ENCODE assay signal across 3 cellular contexts in the genomic region with DNA sequence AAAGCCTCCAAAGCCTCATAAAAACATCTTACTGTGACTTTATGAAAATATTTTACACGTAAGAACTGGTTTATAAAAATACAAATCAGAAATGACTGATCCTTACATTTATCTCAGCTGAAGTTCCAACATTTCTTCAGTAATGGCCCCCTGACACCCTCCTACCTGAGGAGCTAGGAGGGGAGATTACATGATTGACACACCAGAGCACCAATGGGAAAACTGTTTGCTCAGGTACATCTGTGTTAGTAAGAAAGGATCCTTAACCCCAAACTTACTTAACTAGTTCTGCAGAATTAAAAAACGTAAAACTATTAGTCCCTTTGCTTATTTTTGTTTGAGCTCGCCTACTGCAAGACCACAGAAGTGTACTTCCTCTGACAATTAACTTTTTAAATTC.
TF ChIP-seq lines count a peak whose summit lies in the region.

No MANE protein-coding gene starts in this region.

TF ChIP-seq in SK-N-SH, 30 proteins besides CTCF, POLR2A, EP300 and RAD21:
- 0 out of 2 replicates have a peak, but pooled peaks have one; percentile 13 for TF ChIP-seq PBX3 (IDR thresholded peaks at IDR 0.05)
- no peak for TF ChIP-seq ZBTB33 (IDR thresholded peaks at IDR 0.05; ENCODE audit: borderline replicate concordance, low read depth)
- no peak for TF ChIP-seq TEAD4 (IDR thresholded peaks at IDR 0.05; ENCODE audit: borderline replicate concordance, insufficient read depth)

TF ChIP-seq in SK-N-SH treated with all-trans-retinoic acid at 6 μM for 48 hours, 23 proteins besides CTCF, POLR2A, EP300 and RAD21:
- no peak for TF ChIP-seq ZNF8 (CRISPR knock-in tag; IDR thresholded peaks at IDR 0.05)
- no peak for TF ChIP-seq GLIS3 (CRISPR knock-in tag; IDR thresholded peaks at IDR 0.05)
- TF ChIP-seq ZFP3 (CRISPR knock-in tag; IDR thresholded peaks at IDR 0.05), result no peak
- no peak for TF ChIP-seq ESRRG (CRISPR knock-in tag; IDR thresholded peaks at IDR 0.05)
- no peak for TF ChIP-seq ZC3H10 (CRISPR knock-in tag; IDR thresholded peaks at IDR 0.05)
- TF ChIP-seq SNAI2 (CRISPR knock-in tag; IDR thresholded peaks at IDR 0.05), result no peak
- TF ChIP-seq POU6F1 (CRISPR knock-in tag; IDR thresholded peaks at IDR 0.05; ENCODE audit: borderline replicate concordance, low read depth), result no peak
- TF ChIP-seq ZNF70 (CRISPR knock-in tag; IDR thresholded peaks at IDR 0.05), result no peak
- no peak for TF ChIP-seq OSR1 (CRISPR knock-in tag; IDR thresholded peaks at IDR 0.05)
- no peak for TF ChIP-seq CSDC2 (CRISPR knock-in tag; IDR thresholded peaks at IDR 0.05)
- TF ChIP-seq, protein P1, sequence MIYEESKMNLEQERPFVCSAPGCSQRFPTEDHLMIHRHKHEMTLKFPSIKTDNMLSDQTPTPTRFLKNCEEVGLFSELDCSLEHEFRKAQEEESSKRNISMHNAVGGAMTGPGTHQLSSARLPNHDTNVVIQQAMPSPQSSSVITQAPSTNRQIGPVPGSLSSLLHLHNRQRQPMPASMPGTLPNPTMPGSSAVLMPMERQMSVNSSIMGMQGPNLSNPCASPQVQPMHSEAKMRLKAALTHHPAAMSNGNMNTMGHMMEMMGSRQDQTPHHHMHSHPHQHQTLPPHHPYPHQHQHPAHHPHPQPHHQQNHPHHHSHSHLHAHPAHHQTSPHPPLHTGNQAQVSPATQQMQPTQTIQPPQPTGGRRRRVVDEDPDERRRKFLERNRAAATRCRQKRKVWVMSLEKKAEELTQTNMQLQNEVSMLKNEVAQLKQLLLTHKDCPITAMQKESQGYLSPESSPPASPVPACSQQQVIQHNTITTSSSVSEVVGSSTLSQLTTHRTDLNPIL (CRISPR knock-in tag; IDR thresholded peaks at IDR 0.05; ENCODE audit: low read depth), result no peak
- no peak for TF ChIP-seq RARB (CRISPR knock-in tag; IDR thresholded peaks at IDR 0.05)
- TF ChIP-seq, protein P2, sequence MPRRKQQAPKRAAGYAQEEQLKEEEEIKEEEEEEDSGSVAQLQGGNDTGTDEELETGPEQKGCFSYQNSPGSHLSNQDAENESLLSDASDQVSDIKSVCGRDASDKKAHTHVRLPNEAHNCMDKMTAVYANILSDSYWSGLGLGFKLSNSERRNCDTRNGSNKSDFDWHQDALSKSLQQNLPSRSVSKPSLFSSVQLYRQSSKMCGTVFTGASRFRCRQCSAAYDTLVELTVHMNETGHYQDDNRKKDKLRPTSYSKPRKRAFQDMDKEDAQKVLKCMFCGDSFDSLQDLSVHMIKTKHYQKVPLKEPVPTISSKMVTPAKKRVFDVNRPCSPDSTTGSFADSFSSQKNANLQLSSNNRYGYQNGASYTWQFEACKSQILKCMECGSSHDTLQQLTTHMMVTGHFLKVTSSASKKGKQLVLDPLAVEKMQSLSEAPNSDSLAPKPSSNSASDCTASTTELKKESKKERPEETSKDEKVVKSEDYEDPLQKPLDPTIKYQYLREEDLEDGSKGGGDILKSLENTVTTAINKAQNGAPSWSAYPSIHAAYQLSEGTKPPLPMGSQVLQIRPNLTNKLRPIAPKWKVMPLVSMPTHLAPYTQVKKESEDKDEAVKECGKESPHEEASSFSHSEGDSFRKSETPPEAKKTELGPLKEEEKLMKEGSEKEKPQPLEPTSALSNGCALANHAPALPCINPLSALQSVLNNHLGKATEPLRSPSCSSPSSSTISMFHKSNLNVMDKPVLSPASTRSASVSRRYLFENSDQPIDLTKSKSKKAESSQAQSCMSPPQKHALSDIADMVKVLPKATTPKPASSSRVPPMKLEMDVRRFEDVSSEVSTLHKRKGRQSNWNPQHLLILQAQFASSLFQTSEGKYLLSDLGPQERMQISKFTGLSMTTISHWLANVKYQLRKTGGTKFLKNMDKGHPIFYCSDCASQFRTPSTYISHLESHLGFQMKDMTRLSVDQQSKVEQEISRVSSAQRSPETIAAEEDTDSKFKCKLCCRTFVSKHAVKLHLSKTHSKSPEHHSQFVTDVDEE (CRISPR knock-in tag; IDR thresholded peaks at IDR 0.05), result no peak

TF ChIP-seq in H1, 55 proteins besides CTCF, POLR2A, EP300 and RAD21:
- no peak for TF ChIP-seq TBP (IDR thresholded peaks at IDR 0.05; ENCODE audit: low read depth, low read length)
- peak; percentile 52; the same call in 1 of the 2 replicates for TF ChIP-seq SP1 (IDR thresholded peaks at IDR 0.05; ENCODE audit: low read depth, low read length)
- TF ChIP-seq CEBPB (IDR thresholded peaks at IDR 0.05; ENCODE audit: low read depth, low read length), result no peak
- no peak for TF ChIP-seq GABPA (IDR thresholded peaks at IDR 0.05; ENCODE audit: borderline replicate concordance, insufficient read depth, low read length)
- no peak for TF ChIP-seq SRF (IDR thresholded peaks at IDR 0.05; ENCODE audit: low read depth, low read length)
- TF ChIP-seq TAF7 (optimal IDR thresholded peaks at IDR 0.05; ENCODE audit: borderline replicate concordance, low read depth, low read length), result no peak
- no peak for TF ChIP-seq GTF2F1 (IDR thresholded peaks at IDR 0.05; ENCODE audit: borderline replicate concordance, low read depth, low read length)
- TF ChIP-seq TEAD4 (IDR thresholded peaks at IDR 0.05; ENCODE audit: low read depth, low read length), result no peak
- peak; percentile 23; the same call in 1 of the 2 replicates for TF ChIP-seq SP2 (IDR thresholded peaks at IDR 0.05; ENCODE audit: low read length)
- no peak for TF ChIP-seq CBX5 (IDR thresholded peaks at IDR 0.05; ENCODE audit: low read depth, low read length)
